12 cellular contexts compared by ENCODE assay signal in the genomic region with DNA sequence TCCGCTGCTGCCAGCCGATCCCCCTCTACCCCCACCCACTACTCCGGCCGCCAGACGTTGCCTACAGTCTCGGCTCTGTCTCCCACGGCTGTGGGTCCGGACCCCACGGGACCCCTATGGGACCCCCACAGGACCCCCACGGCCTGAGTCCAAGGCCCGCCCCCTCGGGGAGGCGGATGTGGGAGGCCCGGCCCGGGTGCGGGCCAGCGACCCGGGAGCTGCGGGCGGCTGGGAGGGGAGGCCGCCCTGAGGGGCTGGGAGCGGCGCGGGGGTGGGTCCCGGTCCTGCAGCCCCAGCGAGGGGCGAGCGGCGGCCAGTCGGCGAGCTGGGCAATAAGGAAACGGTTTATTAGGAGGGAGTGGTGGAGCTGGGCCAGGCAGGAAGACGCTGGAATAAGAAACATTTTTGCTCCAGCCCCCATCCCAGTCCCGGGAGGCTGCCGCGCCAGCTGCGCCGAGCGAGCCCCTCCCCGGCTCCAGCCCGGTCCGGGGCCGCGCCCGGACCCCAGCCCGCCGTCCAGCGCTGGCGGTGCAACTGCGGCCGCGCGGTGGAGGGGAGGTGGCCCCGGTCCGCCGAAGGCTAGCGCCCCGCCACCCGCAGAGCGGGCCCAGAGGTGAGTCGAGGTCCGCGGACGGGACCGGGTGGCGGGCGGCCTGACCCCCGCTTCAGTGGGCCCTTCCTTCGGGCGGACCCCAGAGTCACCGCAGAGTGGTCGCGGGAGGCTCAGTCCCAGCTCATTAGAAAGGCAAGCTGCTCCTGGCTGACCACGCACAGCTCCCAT. TPM values are rescaled to one million over a fixed set of nuclear protein-coding genes. Genes with fewer than 3 reads are reported as not detected.
DNase-seq lines count a peak whose midpoint lies in the region; ATAC-seq and TF ChIP-seq lines count a peak whose summit lies in the region.
"Had no signal": no experiment of that assay in that cellular context is flagged by ENCODE, and none has a peak within 500 bp of the region (broad histone marks: within the 10 kb centered on the region; RNA-seq: fewer than 3 reads in every experiment).

A gene (plus strand): TSS at position 422 of the 781 bp plus-strand sequence. CDS start 4,971 bp downstream, outside the sequence.

- H3K4me1 Mint-ChIP-seq in CD8-positive, alpha-beta memory T cell, result peaks cover 0 to 8% (median 0%) of the 10 kb centered on the region in 3 donors
- H3K4me1 Mint-ChIP-seq in stimulated activated naive B cell treated with anti-CD40 and anti-IgM and Interleukin-4, amounts not matched to agents 10 μg/mL and 1 μg/mL and 100 μg/mL, for 72 hours, result peaks cover 16 to 24% of the 10 kb centered on the region in 2 donors
- peaks cover 12% of the 10 kb centered on the region for H3K4me1 Mint-ChIP-seq in chondrocyte (ENCODE audit: low read depth)

- peaks cover 10% of the 10 kb centered on the region for H3K27me3 ChIP-seq in CD8-positive, alpha-beta memory T cell (ENCODE audit: insufficient read depth, low read length, poor library complexity, severe bottlenecking)

- DNase-seq in CD8-positive, alpha-beta memory T cell, result no peak
- DNase-seq in caudate nucleus (lab: John Stamatoyannopoulos, UW), result no peak
- no peak for DNase-seq in retinal pigment epithelial cell (ENCODE audit: low read depth)
- DNase-seq in HUDEP-2 (lab: John Stamatoyannopoulos, UW; ENCODE audit: unreplicated experiment in 76 of 76), result no peak
- DNase-seq in stimulated activated naive B cell treated with anti-CD40 and anti-IgM and Interleukin-4, amounts not matched to agents 10 μg/mL and 1 μg/mL and 100 μg/mL, for 72 hours, result no peak
- DNase-seq in chondrocyte (ENCODE audit: low spot score), result no peak
- DNase-seq: activated effector memory CD4-positive, alpha-beta T cell treated with Interleukin-2 at 50 U/mL for 16 hours; nucleus accumbens had no signal

- no peak within 1 kb of the TSS for H3K4me3 ChIP-seq in CD8-positive, alpha-beta memory T cell (ENCODE audit: low read length)
- peak within 1 kb of the TSS; percentile 46 for H3K4me3 ChIP-seq in iPS-18c (ENCODE audit: insufficient read depth, low read depth, low read length)
- H3K4me3 ChIP-seq in retinal pigment epithelial cell (ENCODE audit: low read length), result peak within 1 kb of the TSS; percentile 39

- POLR2A ChIA-PET in CD8-positive, alpha-beta memory T cell (lab: Charles Lee), result no interaction called here

- no peaks in the 10 kb centered on the region for H3K36me3 ChIP-seq in CD8-positive, alpha-beta memory T cell (ENCODE audit: insufficient read depth, low read length)

- no peak for ATAC-seq in GM21390 (IDR thresholded peaks at IDR 0.05; ENCODE audit: unreplicated experiment)
- ATAC-seq in stimulated activated naive B cell treated with anti-CD40 and anti-IgM and Interleukin-4, amounts not matched to agents 10 μg/mL and 1 μg/mL and 100 μg/mL, for 72 hours (replicated peaks), result no peak

- H3K27me3 Mint-ChIP-seq in CD8-positive, alpha-beta memory T cell, result peaks cover 20 to 53% of the 10 kb centered on the region in 2 donors
- peaks cover 46 to 62% of the 10 kb centered on the region in 2 donors for H3K27me3 Mint-ChIP-seq in stimulated activated naive B cell treated with anti-CD40 and anti-IgM and Interleukin-4, amounts not matched to agents 10 μg/mL and 1 μg/mL and 100 μg/mL, for 72 hours
- peaks cover 1% of the 10 kb centered on the region for H3K27me3 Mint-ChIP-seq in chondrocyte (ENCODE audit: low read depth)

- H3K4me1 ChIP-seq in CD8-positive, alpha-beta memory T cell (ENCODE audit: insufficient read depth, low read length), result no peaks in the 10 kb centered on the region

- H3K36me3 Mint-ChIP-seq in CD8-positive, alpha-beta memory T cell, result no peaks in the 10 kb centered on the region
- no peaks in the 10 kb centered on the region for H3K36me3 Mint-ChIP-seq in stimulated activated naive B cell treated with anti-CD40 and anti-IgM and Interleukin-4, amounts not matched to agents 10 μg/mL and 1 μg/mL and 100 μg/mL, for 72 hours
- no peaks in the 10 kb centered on the region for H3K36me3 Mint-ChIP-seq in chondrocyte (ENCODE audit: low read depth)

- H3K9me3 ChIP-seq in CD8-positive, alpha-beta memory T cell (ENCODE audit: low read length), result no peaks in the 10 kb centered on the region
- H3K9me3 ChIP-seq in iPS-18c (ENCODE audit: control insufficient read depth, insufficient read depth, low read length), result no peaks in the 10 kb centered on the region

- TF ChIP-seq CTCF in retinal pigment epithelial cell (conservative IDR thresholded peaks at IDR 0.05; ENCODE audit: low read depth, low read length) (no peak), chondrocyte (IDR thresholded peaks at IDR 0.05) (no peak)

- CTCF ChIA-PET in CD8-positive, alpha-beta memory T cell (lab: Charles Lee), result interaction anchor here (1.3 kb wide), 1 partner anchor 16 kb away, joined by 3 read pairs; no protein-coding TSS in a partner anchor

- no peak within 1 kb of the TSS for H3K27ac Mint-ChIP-seq in CD8-positive, alpha-beta memory T cell
- no peak within 1 kb of the TSS for H3K27ac Mint-ChIP-seq in stimulated activated naive B cell treated with anti-CD40 and anti-IgM and Interleukin-4, amounts not matched to agents 10 μg/mL and 1 μg/mL and 100 μg/mL, for 72 hours
- H3K27ac Mint-ChIP-seq in chondrocyte (ENCODE audit: unreplicated experiment), result no peak within 1 kb of the TSS

- H3K4me3 Mint-ChIP-seq in CD8-positive, alpha-beta memory T cell, result peak within 1 kb of the TSS in 3 of 7 donors; percentile 20 to 41 (median 31)
- H3K4me3 Mint-ChIP-seq in stimulated activated naive B cell treated with anti-CD40 and anti-IgM and Interleukin-4, amounts not matched to agents 10 μg/mL and 1 μg/mL and 100 μg/mL, for 72 hours, result peak within 1 kb of the TSS in 1 of 2 donors; percentile 39
- H3K4me3 Mint-ChIP-seq in chondrocyte (ENCODE audit: unreplicated experiment), result no peak within 1 kb of the TSS

- H3K9me3 Mint-ChIP-seq in CD8-positive, alpha-beta memory T cell, result no peaks in the 10 kb centered on the region
- H3K9me3 Mint-ChIP-seq in stimulated activated naive B cell treated with anti-CD40 and anti-IgM and Interleukin-4, amounts not matched to agents 10 μg/mL and 1 μg/mL and 100 μg/mL, for 72 hours, result no peaks in the 10 kb centered on the region
- H3K9me3 Mint-ChIP-seq in chondrocyte (ENCODE audit: low read depth), result no peaks in the 10 kb centered on the region

- peak within 1 kb of the TSS; percentile 31 for H3K27ac ChIP-seq in CD8-positive, alpha-beta memory T cell (ENCODE audit: low read depth, low read length)
- peak within 1 kb of the TSS; percentile 68 for H3K27ac ChIP-seq in caudate nucleus (ENCODE audit: low read depth, low read length)

RNA-seq across cellular contexts. Expression of the gene that starts here (rescaled TPM):
- total RNA-seq in CD8-positive, alpha-beta memory T cell, result under 1 TPM in 1 of 2 experiments, not detected in 1; 0.07 TPM
- polyA plus RNA-seq in CD8-positive, alpha-beta memory T cell, result not detected
- total RNA-seq in chondrocyte, result 0.36 to 0.60 TPM in 2 of 3 replicates, not detected in the other
- total RNA-seq: HT-29, RPMI7951 had no signal
